Comparison of ENCODE assay signal across 21 cellular contexts in the genomic region with DNA sequence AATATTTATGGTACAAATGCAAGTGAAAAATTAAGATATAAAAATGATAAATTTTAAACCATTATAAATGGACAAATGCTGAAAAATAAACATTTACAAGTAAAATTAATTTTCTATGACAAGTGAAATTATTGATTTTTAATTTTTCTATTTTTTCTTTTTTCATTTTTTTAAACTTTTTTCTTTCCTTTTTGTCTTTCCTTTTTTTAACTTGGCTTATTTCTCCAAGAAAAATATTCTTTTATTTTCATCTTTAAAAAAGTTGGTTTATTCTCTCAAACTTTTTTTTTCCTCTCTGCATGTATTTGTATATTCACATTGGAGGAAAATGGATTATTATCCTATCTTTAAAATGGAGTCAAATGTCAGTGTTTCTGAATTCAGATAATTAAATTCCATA. TPM values are rescaled to one million over a fixed set of nuclear protein-coding genes. Genes with fewer than 3 reads are reported as not detected.
"Had no signal": no experiment of that assay in that cellular context is flagged by ENCODE, and none has a peak within 500 bp of the region (broad histone marks: within the 10 kb centered on the region; RNA-seq: fewer than 3 reads in every experiment).

No MANE protein-coding gene starts in this region.

- H3K27ac Mint-ChIP-seq: activated naive CD8-positive, alpha-beta T cell; activated T-cell treated with anti-CD3 and anti-CD28 coated beads, Interleukin-2, amount 50 U/mL, for 72 hours; memory B cell; naive thymus-derived CD4-positive, alpha-beta T cell; stimulated activated naive B cell treated with anti-CD40 and anti-IgM and Interleukin-4, amounts not matched to agents 10 μg/mL and 1 μg/mL and 100 μg/mL, for 72 hours; T-helper 17 cell had no signal

- ATAC-seq: activated T-cell treated with anti-CD3 and anti-CD28 coated beads, Interleukin-2, amount 50 U/mL, for 72 hours; foreskin keratinocyte; naive thymus-derived CD4-positive, alpha-beta T cell; stimulated activated naive B cell treated with anti-CD40 and anti-IgM and Interleukin-4, amounts not matched to agents 10 μg/mL and 1 μg/mL and 100 μg/mL, for 72 hours; T-helper 17 cell; upper lobe of right lung had no signal

- H3K27ac ChIP-seq: dorsolateral prefrontal cortex, foreskin keratinocyte, left ventricle myocardium inferior, sigmoid colon, upper lobe of right lung, VCaP had no signal

- H3K4me3 Mint-ChIP-seq: activated naive CD8-positive, alpha-beta T cell; activated T-cell treated with anti-CD3 and anti-CD28 coated beads, Interleukin-2, amount 50 U/mL, for 72 hours; memory B cell; naive thymus-derived CD4-positive, alpha-beta T cell; stimulated activated naive B cell treated with anti-CD40 and anti-IgM and Interleukin-4, amounts not matched to agents 10 μg/mL and 1 μg/mL and 100 μg/mL, for 72 hours; T-helper 17 cell had no signal

- H3K9me3 ChIP-seq: left ventricle myocardium inferior, upper lobe of right lung had no signal

- H3K36me3 ChIP-seq: left ventricle myocardium inferior, sigmoid colon, upper lobe of right lung had no signal

- H3K4me3 ChIP-seq: dorsolateral prefrontal cortex, left ventricle myocardium inferior, sigmoid colon, upper lobe of right lung had no signal

- H3K4me1 ChIP-seq: foreskin keratinocyte had no signal

- DNase-seq: activated CD4-positive, alpha-beta T cell treated with anti-CD3 and anti-CD28 coated beads for 1 hour; activated CD8-positive, alpha-beta memory T cell treated with anti-CD3 and anti-CD28 coated beads for 24 hours; activated CD8-positive, alpha-beta memory T cell treated with anti-CD3 and anti-CD28 coated beads, Interleukin-2, amount 50 U/mL, for 48 hours; activated gamma-delta T cell; activated T-cell treated with anti-CD3 and anti-CD28 coated beads, Interleukin-2, amount 50 U/mL, for 72 hours; dorsolateral prefrontal cortex; foreskin keratinocyte; kidney glomerular epithelial cell; left ventricle myocardium inferior; naive thymus-derived CD4-positive, alpha-beta T cell; sigmoid colon; stimulated activated naive B cell treated with anti-CD40 and anti-IgM and Interleukin-4, amounts not matched to agents 10 μg/mL and 1 μg/mL and 100 μg/mL, for 72 hours; T-helper 17 cell; upper lobe of right lung had no signal

- H3K9me3 Mint-ChIP-seq: activated T-cell treated with anti-CD3 and anti-CD28 coated beads, Interleukin-2, amount 50 U/mL, for 72 hours; memory B cell; stimulated activated naive B cell treated with anti-CD40 and anti-IgM and Interleukin-4, amounts not matched to agents 10 μg/mL and 1 μg/mL and 100 μg/mL, for 72 hours had no signal

- H3K36me3 Mint-ChIP-seq: activated naive CD8-positive, alpha-beta T cell; memory B cell; naive thymus-derived CD4-positive, alpha-beta T cell had no signal

RNA-seq across cellular contexts. Expression of a gene that starts 3.9 kb away (rescaled TPM):
- total RNA-seq: cardiac septum; dorsolateral prefrontal cortex; foreskin keratinocyte; left ventricle myocardium inferior; naive thymus-derived CD4-positive, alpha-beta T cell; T-helper 17 cell; upper lobe of right lung had no signal
- polyA plus RNA-seq: foreskin keratinocyte; naive thymus-derived CD4-positive, alpha-beta T cell had no signal

RNA-seq across cellular contexts. Expression of a gene that starts 24.9 kb away (rescaled TPM):
- total RNA-seq: activated T-cell treated with anti-CD3 and anti-CD28 coated beads, Interleukin-2, amount 50 U/mL, for 72 hours; cardiac septum; dorsolateral prefrontal cortex; epithelial cell of proximal tubule; fibroblast of lung; foreskin keratinocyte; left ventricle myocardium inferior; mucosa of gallbladder; naive thymus-derived CD4-positive, alpha-beta T cell; sigmoid colon; T-helper 17 cell; upper lobe of right lung had no signal
- polyA plus RNA-seq: fibroblast of lung; foreskin keratinocyte; naive thymus-derived CD4-positive, alpha-beta T cell; sigmoid colon had no signal
